ENCODE assay signal across 16 cellular contexts in the genomic region with DNA sequence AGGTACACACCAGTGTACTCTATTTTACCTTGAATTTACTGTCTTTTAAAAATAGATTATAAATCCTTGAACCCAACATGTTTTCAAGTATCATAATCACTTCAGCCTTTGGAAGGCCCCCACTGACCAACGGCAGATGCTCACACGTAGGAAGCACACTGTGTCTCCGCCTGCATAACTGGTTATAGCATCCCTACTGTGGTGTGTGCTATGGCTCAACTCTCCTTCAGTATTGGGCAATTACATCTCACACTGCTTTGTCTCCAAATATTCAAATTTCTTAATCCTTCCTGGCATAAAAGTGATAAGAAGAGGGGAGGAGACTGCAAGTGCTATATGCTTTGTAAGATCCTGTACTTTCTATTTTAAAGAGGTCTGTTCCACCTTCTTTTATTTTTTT.
DNase-seq lines count a peak whose midpoint lies in the region; ATAC-seq and TF ChIP-seq lines count a peak whose summit lies in the region.
"Had no signal": no experiment of that assay in that cellular context is flagged by ENCODE, and none has a peak within 500 bp of the region (broad histone marks: within the 10 kb centered on the region; RNA-seq: fewer than 3 reads in every experiment).

No MANE protein-coding gene starts in this region.

- no peaks in the 10 kb centered on the region for H3K9me3 Mint-ChIP-seq in activated T-cell treated with anti-CD3 and anti-CD28 coated beads, Interleukin-2, amount 50 U/mL, for 24 hours
- H3K9me3 Mint-ChIP-seq in activated T-cell treated with anti-CD3 and anti-CD28 coated beads, Interleukin-2, amount 50 U/mL, for 72 hours: no peaks in the 10 kb centered on the region
- H3K9me3 Mint-ChIP-seq: T-cell had no signal

- no peak for TF ChIP-seq CTCF in A673 (conservative IDR thresholded peaks at IDR 0.05; ENCODE audit: low read depth, low read length)

- H3K27me3 ChIP-seq in A673 (replicated peaks; ENCODE audit: insufficient read depth, low read depth, low read length, poor library complexity): no peaks in the 10 kb centered on the region
- H3K27me3 ChIP-seq: BLaER1 treated with 17β-estradiol and CSF1 and Interleukin-3, amounts not matched to agents 10 nM and 100 nM had no signal

- H3K4me1 Mint-ChIP-seq in activated T-cell treated with anti-CD3 and anti-CD28 coated beads, Interleukin-2, amount 50 U/mL, for 24 hours (ENCODE audit: low read depth): no peaks in the 10 kb centered on the region
- no peaks in the 10 kb centered on the region for H3K4me1 Mint-ChIP-seq in activated T-cell treated with anti-CD3 and anti-CD28 coated beads, Interleukin-2, amount 50 U/mL, for 72 hours (ENCODE audit: low read depth)
- H3K4me1 Mint-ChIP-seq: T-cell had no signal

- DNase-seq in A673 (ENCODE audit: low spot score) (peak; percentile 81), AG20443 (ENCODE audit: low spot score) (peak; percentile 14), NCI-H526 treated with DMSO at 0.1 percent for 48 hours (lab: John Stamatoyannopoulos, UW) (peak; percentile 62), iris pigment epithelial cell (ENCODE audit: low read depth) (peak; percentile 10)
- DNase-seq in activated T-cell treated with anti-CD3 and anti-CD28 coated beads, Interleukin-2, amount 50 U/mL, for 24 hours: no peak
- no peak for DNase-seq in activated T-cell treated with anti-CD3 and anti-CD28 coated beads, Interleukin-2, amount 50 U/mL, for 72 hours
- DNase-seq: H7, MM.1S, NCI-H1436 treated with DMSO at 0.1 percent for 48 hours, NCI-H2107, NCI-H446, PC-9, T-cell had no signal

- no peak overlapping the region for H3K27ac ChIP-seq in A673 (ENCODE audit: low read depth, low read length, poor library complexity, severe bottlenecking)
- H3K27ac ChIP-seq: BLaER1 treated with 17β-estradiol and CSF1 and Interleukin-3, amounts not matched to agents 10 nM and 100 nM; PC-9; SK-N-MC had no signal

- ATAC-seq in GM21390 (IDR thresholded peaks at IDR 0.05; ENCODE audit: unreplicated experiment): no peak
- ATAC-seq in activated T-cell treated with anti-CD3 and anti-CD28 coated beads, Interleukin-2, amount 50 U/mL, for 72 hours (replicated peaks in 1 of 2): no peak
- ATAC-seq: T-cell had no signal

- H3K4me3 Mint-ChIP-seq in activated T-cell treated with anti-CD3 and anti-CD28 coated beads, Interleukin-2, amount 50 U/mL, for 24 hours: no peak overlapping the region
- H3K4me3 Mint-ChIP-seq in activated T-cell treated with anti-CD3 and anti-CD28 coated beads, Interleukin-2, amount 50 U/mL, for 72 hours: no peak overlapping the region
- H3K4me3 Mint-ChIP-seq: T-cell had no signal

- CTCF ChIA-PET in A673 (lab: Charles Lee): no interaction called here

- H3K27me3 Mint-ChIP-seq in activated T-cell treated with anti-CD3 and anti-CD28 coated beads, Interleukin-2, amount 50 U/mL, for 24 hours: peaks cover 2% of the 10 kb centered on the region
- no peaks in the 10 kb centered on the region for H3K27me3 Mint-ChIP-seq in activated T-cell treated with anti-CD3 and anti-CD28 coated beads, Interleukin-2, amount 50 U/mL, for 72 hours (ENCODE audit: low read depth)

- intact Hi-C loops in A673 (cut with micrococcal nuclease; ENCODE audit: unreplicated experiment): loop anchor here (5.0 kb wide), 2 partner anchors 734 to 884 kb away; no protein-coding TSS in a partner anchor

- no peaks in the 10 kb centered on the region for H3K36me3 Mint-ChIP-seq in activated T-cell treated with anti-CD3 and anti-CD28 coated beads, Interleukin-2, amount 50 U/mL, for 24 hours (ENCODE audit: low read depth)
- H3K36me3 Mint-ChIP-seq in activated T-cell treated with anti-CD3 and anti-CD28 coated beads, Interleukin-2, amount 50 U/mL, for 72 hours (ENCODE audit: insufficient read depth in 2 of 2): no peaks in the 10 kb centered on the region
- H3K36me3 Mint-ChIP-seq: T-cell had no signal

- POLR2A ChIA-PET in A673 (lab: Charles Lee; ENCODE audit: low non-redundant PET): no interaction called here

- no peak overlapping the region for H3K4me3 ChIP-seq in A673 (ENCODE audit: low read depth, low read length, poor library complexity, severe bottlenecking)
- H3K4me3 ChIP-seq: BLaER1 treated with 17β-estradiol and CSF1 and Interleukin-3, amounts not matched to agents 10 nM and 100 nM; PC-9; SK-N-MC had no signal

- no peaks in the 10 kb centered on the region for H3K9me3 ChIP-seq in A673 (ENCODE audit: low read depth, low read length, poor library complexity, severe bottlenecking)
- H3K9me3 ChIP-seq: BLaER1 treated with 17β-estradiol and CSF1 and Interleukin-3, amounts not matched to agents 10 nM and 100 nM had no signal

- no peaks in the 10 kb centered on the region for H3K36me3 ChIP-seq in A673 (ENCODE audit: insufficient read depth, low read length, poor library complexity, severe bottlenecking)
- H3K36me3 ChIP-seq: BLaER1 treated with 17β-estradiol and CSF1 and Interleukin-3, amounts not matched to agents 10 nM and 100 nM had no signal

- no TSS peak for BruUV-seq in A673 (replicated peaks; lab: Mats Ljungman, UMichigan)

- H3K27ac Mint-ChIP-seq in activated T-cell treated with anti-CD3 and anti-CD28 coated beads, Interleukin-2, amount 50 U/mL, for 24 hours: no peak overlapping the region
- no peak overlapping the region for H3K27ac Mint-ChIP-seq in activated T-cell treated with anti-CD3 and anti-CD28 coated beads, Interleukin-2, amount 50 U/mL, for 72 hours
- H3K27ac Mint-ChIP-seq: T-cell had no signal

- peaks cover 28% of the 10 kb centered on the region for H3K4me1 ChIP-seq in A673 (ENCODE audit: insufficient read depth, low read length, poor library complexity, severe bottlenecking)
- H3K4me1 ChIP-seq: BLaER1 treated with 17β-estradiol and CSF1 and Interleukin-3, amounts not matched to agents 10 nM and 100 nM had no signal

Comparison
In these comparisons a context has a peak if more than half of its experiments do, and no peak if none do; other contexts are left out.
1. DNase-seq: peak in A673 (single experiment), AG20443 (single experiment), NCI-H526 treated with DMSO at 0.1 percent for 48 hours (single experiment) and iris pigment epithelial cell (single experiment); none in activated T-cell treated with anti-CD3 and anti-CD28 coated beads, Interleukin-2, amount 50 U/mL, for 24 hours (single experiment) and activated T-cell treated with anti-CD3 and anti-CD28 coated beads, Interleukin-2, amount 50 U/mL, for 72 hours (0 of 2).